ENCODE assay signal across 8 cellular contexts in the genomic region with DNA sequence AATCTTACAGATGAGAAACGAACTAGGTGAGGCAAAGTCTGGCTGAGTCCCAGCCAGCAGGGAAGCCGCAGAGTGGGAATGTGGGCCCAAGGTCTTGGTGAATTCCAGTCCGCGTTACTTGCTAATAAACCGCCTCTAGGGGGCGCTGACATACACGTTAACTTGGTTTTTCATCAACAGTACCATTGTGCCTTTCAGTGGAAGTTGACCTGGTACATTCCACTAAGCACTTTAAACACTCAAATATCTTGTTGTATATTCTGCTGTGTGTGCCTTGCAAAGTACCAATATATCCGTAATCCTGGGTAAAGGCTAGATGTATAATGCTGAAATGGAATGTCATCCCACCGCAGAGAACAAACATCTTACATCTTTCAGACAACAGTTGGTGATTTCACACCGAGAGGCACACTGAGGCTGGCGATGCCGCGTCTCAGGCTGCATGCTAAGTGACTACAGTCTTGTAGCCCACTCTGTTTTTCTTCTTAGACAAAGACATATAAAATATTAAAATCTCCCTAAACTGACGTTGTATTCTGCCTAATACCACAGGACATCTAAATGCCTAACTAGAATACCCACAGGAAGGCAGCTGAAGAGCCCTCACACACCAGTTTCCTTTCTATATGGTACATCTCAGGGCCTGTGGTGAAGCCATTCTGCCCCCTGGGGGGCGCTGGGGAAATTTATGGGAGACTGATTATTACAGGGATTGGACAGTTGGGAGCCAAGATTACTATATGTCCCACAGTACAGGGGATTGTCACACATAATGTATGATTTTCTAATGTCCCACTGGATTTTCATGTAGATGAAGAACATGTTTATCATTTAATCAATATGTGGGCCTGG. TPM values are rescaled to one million over a fixed set of nuclear protein-coding genes. Genes with fewer than 3 reads are reported as not detected.
DNase-seq lines count a peak whose midpoint lies in the region; ATAC-seq and TF ChIP-seq lines count a peak whose summit lies in the region.

No MANE protein-coding gene starts in this region.

- H3K4me3 ChIP-seq in HAP-1, result no peak overlapping the region
- H3K4me3 ChIP-seq in cardiac fibroblast (replicated peaks in 1 of 2; ENCODE audit: low read depth in 2 of 2, low read length in 2 of 2), result no peak overlapping the region
- H3K4me3 ChIP-seq in kidney epithelial cell (ENCODE audit: low read depth, low read length), result no peak overlapping the region

- no peaks in the 10 kb centered on the region for H3K4me1 ChIP-seq in HAP-1

- DNase-seq in Caki2 (ENCODE audit: low read depth) (peak; percentile 28), HAP-1 (ENCODE audit: low spot score in 2 of 2) (peak; percentile 60 to 87), NCI-H2171 (lab: John Stamatoyannopoulos, UW) (peak; percentile 49), cardiac fibroblast (ENCODE audit: low read depth in 2 of 2) (peak; percentile 77 to 82), kidney epithelial cell (ENCODE audit: low read depth) (peak; percentile 16)
- peak; percentile 33 to 54 (median 44) for DNase-seq in activated CD4-positive, CD25-positive, alpha-beta regulatory T cell (lab: John Stamatoyannopoulos, UW)
- DNase-seq in stimulated activated CD4-positive, alpha-beta T cell treated with anti-CD3 and anti-CD28 coated beads, Interleukin-2, amount 100 ng/mL, for 24 hours, result peak; percentile 73 to 79

- H3K36me3 ChIP-seq in HAP-1 (replicated peaks) (no peaks in the 10 kb centered on the region), kidney epithelial cell (ENCODE audit: control insufficient read depth, insufficient read depth, low read length) (no peaks in the 10 kb centered on the region)

- H3K9me3 ChIP-seq in HAP-1, result no peaks in the 10 kb centered on the region

- no peak for ATAC-seq in HG03097 (IDR thresholded peaks at IDR 0.05; ENCODE audit: low FRiP score, unreplicated experiment)

- in situ Hi-C loops in Caki2 (cut with HindIII; ENCODE audit: low pct_unique_long_range_greater_than_20kb, low sequenced_read_pairs) (no loop called here), HAP-1 (cut with MboI; ENCODE audit: low sequenced_read_pairs) (no loop called here)

- TF ChIP-seq CTCF in cardiac fibroblast (IDR thresholded peaks at IDR 0.05; ENCODE audit: low read depth, low read length), result peak; percentile 68
- peak; percentile 56 for TF ChIP-seq CTCF in kidney epithelial cell (IDR thresholded peaks at IDR 0.05; ENCODE audit: insufficient read depth, low read length, poor library complexity, severe bottlenecking)

- no peaks in the 10 kb centered on the region for H3K27me3 ChIP-seq in HAP-1 (ENCODE audit: low read depth)
- H3K27me3 ChIP-seq in kidney epithelial cell (ENCODE audit: control insufficient read depth, insufficient read depth, low read length), result no peaks in the 10 kb centered on the region

RNA-seq across cellular contexts. Expression of gene C1orf198, which starts 49.2 kb away (rescaled TPM):
- 71.2 and 87.1 TPM in 2 replicates for total RNA-seq in Caki2 (2014; rRNA removed; shearing (Covaris generic); ENCODE audit: low replicate concordance)
- 68.1 and 68.6 TPM in 2 replicates for total RNA-seq in kidney epithelial cell

Comparison
In these comparisons a context has a peak if more than half of its experiments do, and no peak if none do; other contexts are left out.
1. DNase-seq: peak in every context shown above with its lines; median percentile 80 in cardiac fibroblast; 76 in stimulated activated CD4-positive, alpha-beta T cell treated with anti-CD3 and anti-CD28 coated beads, Interleukin-2, amount 100 ng/mL, for 24 hours; 74 in HAP-1; 49 in NCI-H2171; 44 in activated CD4-positive, CD25-positive, alpha-beta regulatory T cell; 28 in Caki2; 16 in kidney epithelial cell.